In genomic region chr9:114231218-114232090, GRCh38 we compare ENCODE assay signal across 26 cellular contexts.
DNase-seq lines count a peak whose midpoint lies in the region; ATAC-seq and TF ChIP-seq lines count a peak whose summit lies in the region.
"Had no signal": no experiment of that assay in that cellular context is flagged by ENCODE, and none has a peak within 500 bp of the region (broad histone marks: within the 10 kb centered on the region; RNA-seq: fewer than 3 reads in every experiment).

No MANE protein-coding gene starts in this region.

- peak; percentile 14 for DNase-seq in MV-4-11 (lab: John Stamatoyannopoulos, UW)
- no peak for DNase-seq in neural progenitor cell (ENCODE audit: low spot score)
- no peak for DNase-seq in DMS153 treated with DMSO at 0.1 percent for 48 hours (lab: John Stamatoyannopoulos, UW; ENCODE audit: unreplicated experiment)
- DNase-seq: activated CD4-positive, alpha-beta T cell treated with anti-CD3 and anti-CD28 coated beads for 48 hours; aorta; DMS 273 treated with DMSO at 0.1 percent for 48 hours; erythroblast; gastrocnemius medialis; IMR-90; kidney; NCI-H1694 treated with DMSO at 0.1 percent for 48 hours; NCI-H748 treated with DMSO at 0.1 percent for 48 hours; SHP77 treated with DMSO at 0.1 percent for 48 hours; stimulated activated naive CD8-positive, alpha-beta T cell treated with anti-CD3 and anti-CD28 coated beads, Interleukin-15, amount 100 ng/mL, for 72 hours had no signal

- ATAC-seq in HG03571 (IDR thresholded peaks at IDR 0.05; ENCODE audit: unreplicated experiment) (no peak), HG03432 (IDR thresholded peaks at IDR 0.05; ENCODE audit: unreplicated experiment) (no peak), esophagus mucosa (no peak)
- ATAC-seq: right cardiac atrium; stimulated activated naive CD8-positive, alpha-beta T cell treated with anti-CD3 and anti-CD28 coated beads, Interleukin-15, amount 100 ng/mL, for 72 hours had no signal

- H3K79me2 ChIP-seq in neural progenitor cell (ENCODE audit: low read depth), result no peaks in the 10 kb centered on the region

- H3F3A ChIP-seq in neural progenitor cell (ENCODE audit: low read depth), result peaks cover 20% of the 10 kb centered on the region

- H3K4me3 Mint-ChIP-seq in brain, result no peak overlapping the region
- no peak overlapping the region for H3K4me3 Mint-ChIP-seq in neural progenitor cell
- H3K4me3 Mint-ChIP-seq: activated naive CD4-positive, alpha-beta T cell treated with anti-CD3 and anti-CD28 coated beads, Interleukin-2, amount 50 U/mL, for 24 hours; central memory CD8-positive, alpha-beta T cell; stimulated activated naive CD8-positive, alpha-beta T cell treated with anti-CD3 and anti-CD28 coated beads, Interleukin-15, amount 100 ng/mL, for 72 hours; T-helper 1 cell treated with Interleukin-12 subunit alpha and Interleukin-12 subunit beta and Interleukin-4 antibody, amounts not matched to agents 30 μg/mL and 1 μg/mL, for 36 hours; type B pancreatic cell had no signal

- H3K9ac ChIP-seq in BLaER1 treated with 17β-estradiol and CSF1 and Interleukin-3, amounts not matched to agents 10 nM and 100 nM, result peak overlapping the region in 2 of 11 experiments; percentile 1 to 44; a peak in 2 of 22 replicates
- no peak overlapping the region for H3K9ac ChIP-seq in neural progenitor cell

- H3K4me3 ChIP-seq in BLaER1 treated with 17β-estradiol and CSF1 and Interleukin-3, amounts not matched to agents 10 nM and 100 nM, result no peak overlapping the region
- H3K4me3 ChIP-seq in neural progenitor cell, result no peak overlapping the region
- H3K4me3 ChIP-seq: gastrocnemius medialis, HAP-1 had no signal

- H3K9me3 Mint-ChIP-seq in brain (peaks cover 0 to 3% (median 0%) of the 10 kb centered on the region in 5 experiments), neural progenitor cell (no peaks in the 10 kb centered on the region)
- H3K9me3 Mint-ChIP-seq: activated naive CD4-positive, alpha-beta T cell treated with anti-CD3 and anti-CD28 coated beads, Interleukin-2, amount 50 U/mL, for 24 hours; central memory CD8-positive, alpha-beta T cell; stimulated activated naive CD8-positive, alpha-beta T cell treated with anti-CD3 and anti-CD28 coated beads, Interleukin-15, amount 100 ng/mL, for 72 hours; T-helper 1 cell treated with Interleukin-12 subunit alpha and Interleukin-12 subunit beta and Interleukin-4 antibody, amounts not matched to agents 30 μg/mL and 1 μg/mL, for 36 hours; type B pancreatic cell had no signal

- H3K27me3 Mint-ChIP-seq in brain (no peaks in the 10 kb centered on the region), neural progenitor cell (ENCODE audit: insufficient read depth, low read depth) (peaks cover 8% of the 10 kb centered on the region)
- H3K27me3 Mint-ChIP-seq: activated naive CD4-positive, alpha-beta T cell treated with anti-CD3 and anti-CD28 coated beads, Interleukin-2, amount 50 U/mL, for 24 hours; stimulated activated naive CD8-positive, alpha-beta T cell treated with anti-CD3 and anti-CD28 coated beads, Interleukin-15, amount 100 ng/mL, for 72 hours; type B pancreatic cell had no signal

- H2AFZ ChIP-seq in neural progenitor cell (replicated peaks), result no peak overlapping the region

- H3K27ac ChIP-seq in BLaER1 treated with 17β-estradiol and CSF1 and Interleukin-3, amounts not matched to agents 10 nM and 100 nM, result no peak overlapping the region
- no peak overlapping the region for H3K27ac ChIP-seq in neural progenitor cell
- H3K27ac ChIP-seq: C4-2B, gastrocnemius medialis had no signal

- peaks cover 0 to 26% (median 0%) of the 10 kb centered on the region in 11 experiments; a peak in 3 of 22 replicates for H4K20me1 ChIP-seq in BLaER1 treated with 17β-estradiol and CSF1 and Interleukin-3, amounts not matched to agents 10 nM and 100 nM
- peaks cover 23% of the 10 kb centered on the region for H4K20me1 ChIP-seq in neural progenitor cell (ENCODE audit: low read depth)

- TF ChIP-seq CTCF in brain (conservative IDR thresholded peaks at IDR 0.05), result no peak
- TF ChIP-seq CTCF in neural progenitor cell (IDR thresholded peaks at IDR 0.05), result no peak

- H3K36me3 Mint-ChIP-seq in brain, result no peaks in the 10 kb centered on the region
- no peaks in the 10 kb centered on the region for H3K36me3 Mint-ChIP-seq in neural progenitor cell
- H3K36me3 Mint-ChIP-seq: activated naive CD4-positive, alpha-beta T cell treated with anti-CD3 and anti-CD28 coated beads, Interleukin-2, amount 50 U/mL, for 24 hours had no signal

- H3K36me3 ChIP-seq in BLaER1 treated with 17β-estradiol and CSF1 and Interleukin-3, amounts not matched to agents 10 nM and 100 nM, result peaks cover 0 to 48% (median 13%) of the 10 kb centered on the region in 11 experiments; a peak in 15 of 22 replicates
- no peaks in the 10 kb centered on the region for H3K36me3 ChIP-seq in neural progenitor cell
- H3K36me3 ChIP-seq: gastrocnemius medialis, HAP-1 had no signal

- no peaks in the 10 kb centered on the region for H3K27me3 ChIP-seq in BLaER1 treated with 17β-estradiol and CSF1 and Interleukin-3, amounts not matched to agents 10 nM and 100 nM
- H3K27me3 ChIP-seq in neural progenitor cell, result no peaks in the 10 kb centered on the region
- H3K27me3 ChIP-seq: gastrocnemius medialis had no signal

- H3K9me3 ChIP-seq in BLaER1 treated with 17β-estradiol and CSF1 and Interleukin-3, amounts not matched to agents 10 nM and 100 nM (replicated peaks in 1 of 11), result no peaks in the 10 kb centered on the region
- no peaks in the 10 kb centered on the region for H3K9me3 ChIP-seq in neural progenitor cell (ENCODE audit: low read depth)
- H3K9me3 ChIP-seq: gastrocnemius medialis, HAP-1 had no signal

- H3K4me1 Mint-ChIP-seq in brain, result peaks cover 75% of the 10 kb centered on the region
- H3K4me1 Mint-ChIP-seq in neural progenitor cell, result peaks cover 77% of the 10 kb centered on the region
- H3K4me1 Mint-ChIP-seq: central memory CD8-positive, alpha-beta T cell had no signal

- H3K4me1 ChIP-seq in BLaER1 treated with 17β-estradiol and CSF1 and Interleukin-3, amounts not matched to agents 10 nM and 100 nM, result peaks cover 20 to 41% (median 38%) of the 10 kb centered on the region in 10 experiments
- peaks cover 34% of the 10 kb centered on the region for H3K4me1 ChIP-seq in neural progenitor cell
- H3K4me1 ChIP-seq: HAP-1 had no signal

- peak overlapping the region; percentile 9 to 62 (median 50); a peak in 19 of 22 replicates for H3K4me2 ChIP-seq in BLaER1 treated with 17β-estradiol and CSF1 and Interleukin-3, amounts not matched to agents 10 nM and 100 nM
- H3K4me2 ChIP-seq in neural progenitor cell, result no peak overlapping the region

- H3K27ac Mint-ChIP-seq in brain (peak overlapping the region in 3 of 5 experiments; percentile 14 to 80 (median 78)), neural progenitor cell (peak overlapping the region; percentile 97)
- H3K27ac Mint-ChIP-seq: activated naive CD4-positive, alpha-beta T cell treated with anti-CD3 and anti-CD28 coated beads, Interleukin-2, amount 50 U/mL, for 24 hours; T-helper 1 cell treated with Interleukin-12 subunit alpha and Interleukin-12 subunit beta and Interleukin-4 antibody, amounts not matched to agents 30 μg/mL and 1 μg/mL, for 36 hours had no signal
